Comparison of ENCODE assay signal across 13 cellular contexts in genomic region chr1:183870351-183871077, GRCh38.
DNase-seq lines count a peak whose midpoint lies in the region; ATAC-seq and TF ChIP-seq lines count a peak whose summit lies in the region.
"Had no signal": no experiment of that assay in that cellular context is flagged by ENCODE, and none has a peak within 500 bp of the region (broad histone marks: within the 10 kb centered on the region; RNA-seq: fewer than 3 reads in every experiment).

No MANE protein-coding gene starts in this region.

- H3K4me1 ChIP-seq in adrenal gland (replicated peaks in 1 of 2): peaks cover 36 to 59% of the 10 kb centered on the region in 2 donors

- H3K4me3 ChIP-seq in adrenal gland: no peak overlapping the region

- peak in 1 of 2 donors; percentile 27 for TF ChIP-seq POLR2A in adrenal gland (IDR thresholded peaks at IDR 0.05)

- peaks cover 0 to 14% of the 10 kb centered on the region in 2 donors for H3K36me3 ChIP-seq in adrenal gland (replicated peaks in 1 of 2)

- no peaks in the 10 kb centered on the region for H3K4me1 Mint-ChIP-seq in immature natural killer cell

- TF ChIP-seq CTCF in C4-2B (conservative IDR thresholded peaks at IDR 0.05) (no peak), adrenal gland (IDR thresholded peaks at IDR 0.05) (no peak)

- H3K4me3 Mint-ChIP-seq in immature natural killer cell: no peak overlapping the region
- H3K4me3 Mint-ChIP-seq: CD4-positive, CD25-positive, alpha-beta regulatory T cell; type B pancreatic cell had no signal

- peak; percentile 35 for ATAC-seq in Right ventricle myocardium inferior
- ATAC-seq in left lobe of liver: no peak
- ATAC-seq in HG02798 (IDR thresholded peaks at IDR 0.05; ENCODE audit: poor library complexity, unreplicated experiment): no peak

- no peak overlapping the region for H3K27ac Mint-ChIP-seq in immature natural killer cell
- H3K27ac Mint-ChIP-seq: type B pancreatic cell had no signal

- H3K9me3 Mint-ChIP-seq in immature natural killer cell: no peaks in the 10 kb centered on the region
- H3K9me3 Mint-ChIP-seq: CD4-positive, CD25-positive, alpha-beta regulatory T cell had no signal

- peaks cover 0 to 6% (median 0%) of the 10 kb centered on the region in 3 donors for H3K27me3 Mint-ChIP-seq in immature natural killer cell (ENCODE audit: low read depth in 3 of 3)
- H3K27me3 Mint-ChIP-seq: CD4-positive, CD25-positive, alpha-beta regulatory T cell; type B pancreatic cell had no signal

- no peaks in the 10 kb centered on the region for H3K9me3 ChIP-seq in adrenal gland (replicated peaks in 1 of 3)

- no peaks in the 10 kb centered on the region for H3K27me3 ChIP-seq in adrenal gland

- DNase-seq in adrenal gland (peak; percentile 78 to 92 (median 88)), Right ventricle myocardium inferior (ENCODE audit: missing footprints) (peak; percentile 79), posterior vena cava (ENCODE audit: low spot score) (peak; percentile 91), left lobe of liver (ENCODE audit: low spot score) (no peak), Ammon's horn (ENCODE audit: low spot score) (no peak), immature natural killer cell (no peak)
- DNase-seq: activated CD4-positive, alpha-beta T cell treated with anti-CD3 and anti-CD28 coated beads, Interleukin-2, amount 50 U/mL, for 48 hours; amniotic stem cell; CD4-positive, CD25-positive, alpha-beta regulatory T cell; NK-92 treated with Interleukin-12 subunit alpha and Interleukin-12 subunit beta, amount 100 ng/mL, for 24 hours had no signal

- WGBS in adrenal gland, 4 donors: 28 to 39% (median 34%) methylated on average over 4 to 14 of the region's 15 CpGs

- intact Hi-C loops in adrenal gland (cut with DNase I): no loop called here
- intact Hi-C loops in Right ventricle myocardium inferior (cut with DNase I): loop anchor here (5.0 kb wide), 1 partner anchor 63 kb away; the partner anchor contains the start of gene RGL1
- intact Hi-C loops in posterior vena cava (cut with DNase I): loop anchor here in 1 of 2 donors (10.0 kb wide), 1 partner anchor 46 kb away; no protein-coding TSS in a partner anchor

- H3K27ac ChIP-seq in C4-2B (peak overlapping the region; percentile 10; the same call in 1 of the 2 replicates), adrenal gland (peak overlapping the region; percentile 19 to 90 (median 68))

- H3K36me3 Mint-ChIP-seq in immature natural killer cell: no peaks in the 10 kb centered on the region
- H3K36me3 Mint-ChIP-seq: CD4-positive, CD25-positive, alpha-beta regulatory T cell had no signal

Comparison
In these comparisons a context has a peak if more than half of its experiments do, and no peak if none do; other contexts are left out.
1. DNase-seq: peak in adrenal gland (7 of 7), Right ventricle myocardium inferior (single experiment) and posterior vena cava (single experiment); none in left lobe of liver (single experiment), Ammon's horn (single experiment) and immature natural killer cell (0 of 3).